8 cellular contexts compared by ENCODE assay signal in genomic region chr7:100835903-100836811, GRCh38. TPM values are rescaled to one million over a fixed set of nuclear protein-coding genes. Genes with fewer than 3 reads are reported as not detected.
DNase-seq lines count a peak whose midpoint lies in the region; ATAC-seq lines count a peak whose summit lies in the region.

No MANE protein-coding gene starts in this region.

- H3K27ac Mint-ChIP-seq in T-helper 17 cell, result peak overlapping the region; percentile 57
- H3K27ac Mint-ChIP-seq in stimulated activated naive CD8-positive, alpha-beta T cell treated with anti-CD3 and anti-CD28 coated beads, Interleukin-15, amount 100 ng/mL, for 72 hours, result peak overlapping the region in 1 of 2 donors; percentile 76

- no peak overlapping the region for H3K23ac ChIP-seq in trophoblast cell (ENCODE audit: low read length)

- H3K9me3 ChIP-seq in ES-I3 (ENCODE audit: control insufficient read depth, insufficient read depth, low read length), result no peaks in the 10 kb centered on the region
- no peaks in the 10 kb centered on the region for H3K9me3 ChIP-seq in T-helper 17 cell (ENCODE audit: control insufficient read depth, low read length, poor library complexity, severe bottlenecking)
- no peaks in the 10 kb centered on the region for H3K9me3 ChIP-seq in trophoblast cell (ENCODE audit: insufficient read depth, low read depth, low read length)

- H2AK5ac ChIP-seq in trophoblast cell (ENCODE audit: low read length), result peak overlapping the region; percentile 93

- no peaks in the 10 kb centered on the region; the same call in 1 of the 2 replicates for H3K36me3 ChIP-seq in ES-I3 (ENCODE audit: insufficient read depth, low read length)
- no peaks in the 10 kb centered on the region for H3K36me3 ChIP-seq in trophoblast cell (ENCODE audit: control insufficient read depth in 1 of 2, insufficient read depth in 2 of 2, low read length in 2 of 2)

- peaks cover 8% of the 10 kb centered on the region for H3K4me1 Mint-ChIP-seq in T-helper 17 cell
- H3K4me1 Mint-ChIP-seq in stimulated activated naive CD8-positive, alpha-beta T cell treated with anti-CD3 and anti-CD28 coated beads, Interleukin-15, amount 100 ng/mL, for 72 hours, result peaks cover 7% of the 10 kb centered on the region

- no peaks in the 10 kb centered on the region for H3K27me3 ChIP-seq in trophoblast cell (ENCODE audit: insufficient read depth, low read length)

- H3K36me3 Mint-ChIP-seq in T-helper 17 cell (ENCODE audit: low read depth), result peaks cover 5% of the 10 kb centered on the region

- no peaks in the 10 kb centered on the region for H3K9me3 Mint-ChIP-seq in stimulated activated naive CD8-positive, alpha-beta T cell treated with anti-CD3 and anti-CD28 coated beads, Interleukin-15, amount 100 ng/mL, for 72 hours

- peaks cover 17% of the 10 kb centered on the region for H3K79me1 ChIP-seq in trophoblast cell (ENCODE audit: low read length)

- H3K4me2 ChIP-seq in trophoblast cell (ENCODE audit: low read length), result peak overlapping the region; percentile 46

- peak overlapping the region; percentile 71 for H3K4ac ChIP-seq in trophoblast cell (ENCODE audit: low read depth, low read length)

- peaks cover 4% of the 10 kb centered on the region for H3K79me2 ChIP-seq in trophoblast cell (ENCODE audit: control insufficient read depth, insufficient read depth, low read length, poor library complexity)

- peak overlapping the region; percentile 77 for H2AFZ ChIP-seq in trophoblast cell (ENCODE audit: insufficient read depth, low read length, poor library complexity)

- peak overlapping the region; percentile 87 for H2BK5ac ChIP-seq in trophoblast cell (ENCODE audit: low read depth, low read length, poor library complexity)

- H3K4me3 ChIP-seq in trophoblast cell (ENCODE audit: low read depth, low read length), result no peak overlapping the region

- intact Hi-C loops in left cardiac atrium (cut with DNase I), result no loop called here

- peak overlapping the region; percentile 93 for H3K27ac ChIP-seq in trophoblast cell (ENCODE audit: low read depth, low read length)

- no peak for ATAC-seq in T-helper 17 cell
- ATAC-seq in left cardiac atrium, result peak; percentile 40 to 81
- ATAC-seq in GM21367 (IDR thresholded peaks at IDR 0.05; ENCODE audit: unreplicated experiment), result no peak
- ATAC-seq in stimulated activated naive CD8-positive, alpha-beta T cell treated with anti-CD3 and anti-CD28 coated beads, Interleukin-15, amount 100 ng/mL, for 72 hours, result no peak

- H3K18ac ChIP-seq in trophoblast cell (ENCODE audit: low read length), result peak overlapping the region; percentile 93

- H4K12ac ChIP-seq in trophoblast cell (ENCODE audit: low read depth, low read length), result peak overlapping the region; percentile 88

- H4K91ac ChIP-seq in trophoblast cell (ENCODE audit: low read depth, low read length), result peak overlapping the region; percentile 99

- peak overlapping the region; percentile 90 for H4K8ac ChIP-seq in trophoblast cell (ENCODE audit: low read depth, low read length)

- peak overlapping the region; percentile 86 for H2BK12ac ChIP-seq in trophoblast cell (ENCODE audit: low read length)

- no peak for DNase-seq in T-helper 17 cell
- DNase-seq in left cardiac atrium, result peak; percentile 88
- no peak for DNase-seq in trophoblast cell
- DNase-seq in AG08395 (ENCODE audit: low spot score), result no peak
- DNase-seq in NCI-H446 treated with DMSO at 0.1 percent for 48 hours (lab: John Stamatoyannopoulos, UW), result no peak
- no peak for DNase-seq in stimulated activated naive CD8-positive, alpha-beta T cell treated with anti-CD3 and anti-CD28 coated beads, Interleukin-15, amount 100 ng/mL, for 72 hours

- peaks cover 4% of the 10 kb centered on the region for H3K4me1 ChIP-seq in ES-I3 (ENCODE audit: insufficient read depth, low read length)
- H3K4me1 ChIP-seq in trophoblast cell (ENCODE audit: control insufficient read depth in 1 of 2, insufficient read depth in 2 of 2, low read length in 2 of 2), result peaks cover 8 to 10% of the 10 kb centered on the region in 2 experiments

- H3K4me3 Mint-ChIP-seq in T-helper 17 cell, result peak overlapping the region; percentile 80
- H3K4me3 Mint-ChIP-seq in stimulated activated naive CD8-positive, alpha-beta T cell treated with anti-CD3 and anti-CD28 coated beads, Interleukin-15, amount 100 ng/mL, for 72 hours, result peak overlapping the region in 1 of 2 donors; percentile 20

- peak overlapping the region; percentile 95 for H2BK120ac ChIP-seq in trophoblast cell (ENCODE audit: insufficient read depth, low read length, poor library complexity)

- H3K9ac ChIP-seq in ES-I3 (ENCODE audit: low read depth, low read length), result peak overlapping the region; percentile 56
- peak overlapping the region; percentile 30 for H3K9ac ChIP-seq in trophoblast cell (ENCODE audit: low read length)

- H3K27me3 Mint-ChIP-seq in T-helper 17 cell, result peaks cover 8% of the 10 kb centered on the region
- no peaks in the 10 kb centered on the region for H3K27me3 Mint-ChIP-seq in stimulated activated naive CD8-positive, alpha-beta T cell treated with anti-CD3 and anti-CD28 coated beads, Interleukin-15, amount 100 ng/mL, for 72 hours

- no CpG with 5 or more reads among the region's 17 CpGs for WGBS in trophoblast cell (ENCODE audit: extremely low coverage, insufficient coverage, insufficient read length)

- peak overlapping the region; percentile 91 for H3K14ac ChIP-seq in trophoblast cell (ENCODE audit: low read length)

RNA-seq across cellular contexts. Expression of gene EPHB4, which starts 8.8 kb away (rescaled TPM):
- 1 to 10 TPM; 4.7 to 6.6 TPM for total RNA-seq in T-helper 17 cell
- total RNA-seq in left cardiac atrium, result 10 to 100 TPM; 27.5 to 46.8 TPM
- 103 and 106 TPM in 2 replicates for polyA plus RNA-seq in trophoblast cell (2013)

RNA-seq across cellular contexts. Expression of gene SLC12A9, which starts 16.4 kb away (rescaled TPM):
- total RNA-seq in T-helper 17 cell (10 to 100 TPM; 43.9 to 50.9 TPM), left cardiac atrium (10 to 100 TPM; 13.4 to 14.7 TPM)
- polyA plus RNA-seq in trophoblast cell (2013), result 18.4 and 20.0 TPM in 2 replicates

RNA-seq across cellular contexts. Expression of gene TRIP6, which starts 31.0 kb away (rescaled TPM):
- total RNA-seq in T-helper 17 cell (1 to 10 TPM; 8.5 to 9.8 TPM), left cardiac atrium (10 to 100 TPM; 36.5 to 48.0 TPM)
- 75.4 and 76.0 TPM in 2 replicates for polyA plus RNA-seq in trophoblast cell (2013)

RNA-seq across cellular contexts. Expression of gene SRRT, which starts 38.7 kb away (rescaled TPM):
- total RNA-seq in T-helper 17 cell (100 to 1,000 TPM; 246 to 255 TPM), left cardiac atrium (10 to 100 TPM; 65.1 to 87.0 TPM)
- 115 and 117 TPM in 2 replicates for polyA plus RNA-seq in trophoblast cell (2013)

RNA-seq across cellular contexts. Expression of gene UFSP1, which starts 53.4 kb away (rescaled TPM):
- total RNA-seq in T-helper 17 cell (1 to 10 TPM; 1.6 to 2.2 TPM), left cardiac atrium (1 to 10 TPM; 2.7 to 4.3 TPM)
- polyA plus RNA-seq in trophoblast cell (2013), result 1.4 and 1.6 TPM in 2 replicates

Comparison
In these comparisons a context has a peak if more than half of its experiments do, and no peak if none do; other contexts are left out.
1. ATAC-seq: peak in left cardiac atrium (2 of 2); none in T-helper 17 cell (single experiment), GM21367 (single experiment) and stimulated activated naive CD8-positive, alpha-beta T cell treated with anti-CD3 and anti-CD28 coated beads, Interleukin-15, amount 100 ng/mL, for 72 hours (single experiment).